Comparison of ENCODE assay signal across 11 cellular contexts in genomic region chr15:99504071-99504822, GRCh38.
A peak's percentile ranks its signal among the peaks of the same experiment; 100 is the strongest.
DNase-seq lines count a peak whose midpoint lies in the region; ATAC-seq and TF ChIP-seq lines count a peak whose summit lies in the region.
"Had no signal": no experiment of that assay in that cellular context is flagged by ENCODE, and none has a peak within 500 bp of the region (broad histone marks: within the 10 kb centered on the region; RNA-seq: fewer than 3 reads in every experiment).

No MANE protein-coding gene starts in this region.

- no peak for TF ChIP-seq CTCF in GM10266 (IDR thresholded peaks at IDR 0.05; ENCODE audit: control insufficient read depth, insufficient read depth, low read depth, missing control alignments)
- TF ChIP-seq CTCF in GM20000 (IDR thresholded peaks at IDR 0.05; ENCODE audit: extremely low read depth, missing control alignments): no peak
- no peak for TF ChIP-seq CTCF in omental fat pad (IDR thresholded peaks at IDR 0.05)

- peak; percentile 49 for DNase-seq in GM10266 (ENCODE audit: extremely low spot score)
- peak; percentile 42 for DNase-seq in GM20000 (ENCODE audit: low spot score)
- DNase-seq in activated naive CD8-positive, alpha-beta T cell treated with anti-CD3 and anti-CD28 coated beads for 36 hours: no peak
- no peak for DNase-seq in NCI-H2081 treated with DMSO at 0.1 percent for 48 hours (lab: John Stamatoyannopoulos, UW)
- DNase-seq in left colon: no peak
- no peak for DNase-seq in NCI-H2107 (lab: John Stamatoyannopoulos, UW)
- DNase-seq in omental fat pad (ENCODE audit: low spot score): no peak
- DNase-seq: DMS 273 treated with DMSO at 0.1 percent for 48 hours, right lobe of liver had no signal

- H3K36me3 Mint-ChIP-seq in activated naive CD8-positive, alpha-beta T cell treated with anti-CD3 and anti-CD28 coated beads for 36 hours: no peaks in the 10 kb centered on the region

- intact Hi-C loops in left colon (cut with DNase I, micrococcal nuclease): no loop called here

- H3K4me1 Mint-ChIP-seq in activated naive CD8-positive, alpha-beta T cell treated with anti-CD3 and anti-CD28 coated beads for 36 hours: peaks cover 55% of the 10 kb centered on the region
- H3K4me1 Mint-ChIP-seq: central memory CD8-positive, alpha-beta T cell had no signal

- H3K4me3 Mint-ChIP-seq in activated naive CD8-positive, alpha-beta T cell treated with anti-CD3 and anti-CD28 coated beads for 36 hours: no peak overlapping the region
- H3K4me3 Mint-ChIP-seq: central memory CD8-positive, alpha-beta T cell had no signal

- ATAC-seq in HG03354 (IDR thresholded peaks at IDR 0.05; ENCODE audit: poor library complexity, severe bottlenecking, unreplicated experiment) (peak; percentile 22), left colon (no peak), omental fat pad (ENCODE audit: low FRiP score) (no peak)

- no peaks in the 10 kb centered on the region for H3K9me3 Mint-ChIP-seq in activated naive CD8-positive, alpha-beta T cell treated with anti-CD3 and anti-CD28 coated beads for 36 hours
- H3K9me3 Mint-ChIP-seq: central memory CD8-positive, alpha-beta T cell had no signal

- H3K27me3 Mint-ChIP-seq in activated naive CD8-positive, alpha-beta T cell treated with anti-CD3 and anti-CD28 coated beads for 36 hours: no peaks in the 10 kb centered on the region

- H3K27ac Mint-ChIP-seq in activated naive CD8-positive, alpha-beta T cell treated with anti-CD3 and anti-CD28 coated beads for 36 hours: peak overlapping the region; percentile 78

Comparison
In these comparisons a context has a peak if more than half of its experiments do, and no peak if none do; other contexts are left out.
1. DNase-seq: peak in GM10266 (single experiment) and GM20000 (single experiment); none in activated naive CD8-positive, alpha-beta T cell treated with anti-CD3 and anti-CD28 coated beads for 36 hours (single experiment), NCI-H2081 treated with DMSO at 0.1 percent for 48 hours (single experiment), left colon (0 of 2), NCI-H2107 (single experiment) and omental fat pad (single experiment).